ENCODE assay signal across 17 cellular contexts in genomic region chr9:113715086-113715485, GRCh38.
DNase-seq lines count a peak whose midpoint lies in the region; TF ChIP-seq lines count a peak whose summit lies in the region.
"Had no signal": no experiment of that assay in that cellular context is flagged by ENCODE, and none has a peak within 500 bp of the region (broad histone marks: within the 10 kb centered on the region; RNA-seq: fewer than 3 reads in every experiment).

No MANE protein-coding gene starts in this region.

- H3K27me3 Mint-ChIP-seq in activated T-cell treated with anti-CD3 and anti-CD28 coated beads, Interleukin-2, amount 50 U/mL, for 24 hours = peaks cover 13% of the 10 kb centered on the region

- H3K27ac Mint-ChIP-seq in activated T-cell treated with anti-CD3 and anti-CD28 coated beads, Interleukin-2, amount 50 U/mL, for 24 hours = no peak overlapping the region
- H3K27ac Mint-ChIP-seq: activated CD4-positive, alpha-beta memory T cell treated with anti-CD3 and anti-CD28 coated beads for 36 hours; activated naive CD4-positive, alpha-beta T cell treated with anti-CD3 and anti-CD28 coated beads, Interleukin-2, amount 50 U/mL, for 72 hours; CD4-positive, alpha-beta T cell; natural killer cell; stimulated activated naive CD8-positive, alpha-beta T cell treated with anti-CD3 and anti-CD28 coated beads, Interleukin-15, Interleukin-2, amounts not matched to agents 100 ng/mL and 50 ng/mL, for 24 hours had no signal

- no peaks in the 10 kb centered on the region for H3K4me1 Mint-ChIP-seq in activated T-cell treated with anti-CD3 and anti-CD28 coated beads, Interleukin-2, amount 50 U/mL, for 24 hours (ENCODE audit: low read depth)

- H3K9me3 Mint-ChIP-seq in activated T-cell treated with anti-CD3 and anti-CD28 coated beads, Interleukin-2, amount 50 U/mL, for 24 hours = peaks cover 11% of the 10 kb centered on the region

- H3K4me3 Mint-ChIP-seq in activated T-cell treated with anti-CD3 and anti-CD28 coated beads, Interleukin-2, amount 50 U/mL, for 24 hours = no peak overlapping the region
- H3K4me3 Mint-ChIP-seq: activated CD4-positive, alpha-beta memory T cell treated with anti-CD3 and anti-CD28 coated beads for 36 hours; CD4-positive, alpha-beta T cell; natural killer cell; stimulated activated naive CD8-positive, alpha-beta T cell treated with anti-CD3 and anti-CD28 coated beads, Interleukin-15, Interleukin-2, amounts not matched to agents 100 ng/mL and 50 ng/mL, for 24 hours had no signal

- no peak overlapping the region for H3K4me3 ChIP-seq in epithelial cell of esophagus (ENCODE audit: low read length)
- H3K4me3 ChIP-seq: right lobe of liver had no signal

- no peak for TF ChIP-seq POLR2A in erythroblast (IDR thresholded peaks at IDR 0.05; ENCODE audit: low read length)

- no peaks in the 10 kb centered on the region for H3K36me3 Mint-ChIP-seq in activated T-cell treated with anti-CD3 and anti-CD28 coated beads, Interleukin-2, amount 50 U/mL, for 24 hours (ENCODE audit: low read depth)
- H3K36me3 Mint-ChIP-seq: activated CD4-positive, alpha-beta memory T cell treated with anti-CD3 and anti-CD28 coated beads for 36 hours; natural killer cell had no signal

- TF ChIP-seq CTCF in epithelial cell of esophagus (IDR thresholded peaks at IDR 0.05; ENCODE audit: insufficient read depth, low read depth, low read length, missing control alignments) = no peak

- DNase-seq in DMS53 (lab: John Stamatoyannopoulos, UW) = peak; percentile 56
- DNase-seq in HK-2 (ENCODE audit: unreplicated experiment) = peak; percentile 35
- peak; percentile 88 for DNase-seq in epithelial cell of esophagus (ENCODE audit: low read depth)
- peak; percentile 17 for DNase-seq in non-pigmented ciliary epithelial cell (ENCODE audit: low read depth)
- no peak for DNase-seq in activated T-cell treated with anti-CD3 and anti-CD28 coated beads, Interleukin-2, amount 50 U/mL, for 48 hours
- DNase-seq in stimulated activated CD4-positive, alpha-beta T cell treated with anti-CD3 and anti-CD28 coated beads, Interleukin-4, amount 100 ng/mL, for 24 hours = no peak
- no peak for DNase-seq in erythroblast (lab: John Stamatoyannopoulos, UW)
- DNase-seq in activated T-cell treated with anti-CD3 and anti-CD28 coated beads, Interleukin-2, amount 50 U/mL, for 24 hours = no peak
- DNase-seq: activated CD4-positive, alpha-beta memory T cell treated with anti-CD3 and anti-CD28 coated beads for 36 hours; CD4-positive, alpha-beta T cell; cortex of kidney; natural killer cell; NCI-H1105; NCI-H510A treated with DMSO at 0.1 percent for 48 hours; right lobe of liver had no signal

Comparison
In these comparisons a context has a peak if more than half of its experiments do, and no peak if none do; other contexts are left out.
1. DNase-seq: peak in DMS53 (single experiment), HK-2 (single experiment), epithelial cell of esophagus (single experiment) and non-pigmented ciliary epithelial cell (single experiment); none in activated T-cell treated with anti-CD3 and anti-CD28 coated beads, Interleukin-2, amount 50 U/mL, for 48 hours (0 of 2), stimulated activated CD4-positive, alpha-beta T cell treated with anti-CD3 and anti-CD28 coated beads, Interleukin-4, amount 100 ng/mL, for 24 hours (single experiment), erythroblast (0 of 2) and activated T-cell treated with anti-CD3 and anti-CD28 coated beads, Interleukin-2, amount 50 U/mL, for 24 hours (single experiment).